1 cellular context compared by ENCODE assay signal in genomic region chr20:49895474-49896093, GRCh38.
TF ChIP-seq lines count a peak whose summit lies in the region.

No MANE protein-coding gene starts in this region.

TF ChIP-seq in HepG2, 621 proteins besides CTCF, POLR2A, EP300 and RAD21:
- peak; percentile 8 for TF ChIP-seq TEAD3 (CRISPR knock-in tag; optimal IDR thresholded peaks at IDR 0.05; ENCODE audit: borderline replicate concordance)
- TF ChIP-seq, protein P1, sequence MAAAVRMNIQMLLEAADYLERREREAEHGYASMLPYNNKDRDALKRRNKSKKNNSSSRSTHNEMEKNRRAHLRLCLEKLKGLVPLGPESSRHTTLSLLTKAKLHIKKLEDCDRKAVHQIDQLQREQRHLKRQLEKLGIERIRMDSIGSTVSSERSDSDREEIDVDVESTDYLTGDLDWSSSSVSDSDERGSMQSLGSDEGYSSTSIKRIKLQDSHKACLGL (CRISPR knock-in tag; IDR thresholded peaks at IDR 0.05): 0 out of 2 replicates have a peak, but pooled peaks have one; percentile 29
TF ChIP-seq in HepG2: peak in this region for 2; not testable (repeated sequence) for 619.
